ENCODE assay signal across 1 cellular context in the genomic region with DNA sequence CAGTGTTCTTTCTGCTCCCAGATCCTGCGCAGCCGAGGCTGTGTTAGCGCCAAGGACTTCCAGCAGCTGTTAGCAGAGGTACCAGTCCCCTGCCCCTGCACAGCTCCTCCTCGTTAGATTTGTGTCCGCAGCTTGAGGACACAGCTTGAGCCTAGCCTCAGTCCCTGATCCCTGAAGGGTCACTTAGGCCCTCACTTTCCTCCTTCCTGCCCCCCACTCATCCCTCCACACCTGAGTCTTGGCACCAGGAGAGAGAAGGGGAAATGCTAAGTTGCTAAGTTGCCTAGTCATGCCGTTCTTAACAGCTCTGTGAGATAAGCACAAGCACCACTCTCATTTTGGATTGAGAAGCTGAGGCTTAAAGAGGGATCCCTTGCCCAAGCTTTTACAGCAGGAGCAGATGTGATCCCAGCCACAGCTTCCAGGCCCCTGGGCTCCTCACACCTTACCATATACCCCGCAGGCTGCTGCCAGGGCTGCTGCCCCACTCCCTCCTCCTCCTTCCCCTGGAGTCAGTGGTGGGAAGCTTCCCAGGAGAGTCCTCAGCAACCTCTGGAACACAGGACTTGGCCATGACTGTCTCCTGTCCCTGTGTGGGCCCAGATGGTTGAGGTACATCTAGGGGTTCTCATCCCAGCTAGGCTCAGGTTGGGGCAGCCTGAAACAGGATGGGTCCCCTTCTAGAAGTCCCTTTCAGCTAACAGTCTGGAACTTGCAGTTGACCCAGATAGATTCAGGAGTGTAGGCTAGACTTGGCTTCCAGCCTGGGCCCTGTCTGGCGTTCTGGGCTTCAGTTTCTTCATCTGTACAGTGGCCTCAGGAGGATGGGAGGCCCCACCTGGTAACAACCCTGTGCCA.
A peak's percentile ranks its signal among the peaks of the same experiment; 100 is the strongest.
TF ChIP-seq lines count a peak whose summit lies in the region.

No MANE protein-coding gene starts in this region.

TF ChIP-seq in K562, 482 proteins besides CTCF, POLR2A, EP300 and RAD21 (continued from another document and continues in another):
- TF ChIP-seq ILK (tag; IDR thresholded peaks at IDR 0.05; ENCODE audit: borderline replicate concordance, low read depth) (no peak), HIVEP1 (CRISPR knock-in tag; IDR thresholded peaks at IDR 0.05) (no peak), SOX6 (IDR thresholded peaks at IDR 0.05) (no peak; the same call in 1 of the 2 replicates), ARNT (IDR thresholded peaks at IDR 0.05) (no peak), SP2 (IDR thresholded peaks at IDR 0.05; ENCODE audit: extremely low read depth, low read depth, low read length, poor library complexity, severe bottlenecking) (no peak), DPF2 (IDR thresholded peaks at IDR 0.05) (peak; percentile 86), CHD4 (IDR thresholded peaks at IDR 0.05; ENCODE audit: insufficient read depth, insufficient replicate concordance, low read depth, low read length, poor library complexity, severe bottlenecking) (no peak), HNRNPK (IDR thresholded peaks at IDR 0.05; ENCODE audit: low read depth, low read length, poor library complexity, severe bottlenecking) (no peak), TFAM (CRISPR knock-in tag; conservative IDR thresholded peaks at IDR 0.05) (no peak), MYNN (IDR thresholded peaks at IDR 0.05) (no peak; the same call in 1 of the 2 replicates), MYNN (CRISPR knock-in tag; IDR thresholded peaks at IDR 0.05) (no peak), HCFC1 (IDR thresholded peaks at IDR 0.05; ENCODE audit: low read depth, low read length) (no peak), TCFL5 (CRISPR knock-in tag; conservative IDR thresholded peaks at IDR 0.05) (no peak), SRSF7 (optimal IDR thresholded peaks at IDR 0.05; ENCODE audit: low read depth, low read length) (no peak), EP400 (IDR thresholded peaks at IDR 0.05) (no peak), HEY1 (CRISPR knock-in tag; IDR thresholded peaks at IDR 0.05; ENCODE audit: borderline replicate concordance) (no peak), TSC22D4 (tag; IDR thresholded peaks at IDR 0.05) (no peak), POU5F1 (IDR thresholded peaks at IDR 0.05; ENCODE audit: borderline replicate concordance, low read depth, low read length, partially characterized antibody) (no peak), SIRT6 (IDR thresholded peaks at IDR 0.05; ENCODE audit: low read depth, low read length) (no peak), BMI1 (IDR thresholded peaks at IDR 0.05; ENCODE audit: low read length) (no peak), NEUROD1 (IDR thresholded peaks at IDR 0.05; ENCODE audit: borderline replicate concordance, low read depth, low read length, partially characterized antibody) (no peak), IFI16 (CRISPR knock-in tag; IDR thresholded peaks at IDR 0.05) (no peak), PRMT5 (CRISPR knock-in tag; IDR thresholded peaks at IDR 0.05) (no peak), ZSCAN32 (CRISPR knock-in tag; IDR thresholded peaks at IDR 0.05) (no peak), KLF16 (IDR thresholded peaks at IDR 0.05) (no peak), ZNF830 (CRISPR knock-in tag; IDR thresholded peaks at IDR 0.05) (no peak), ZNF175 (CRISPR knock-in tag; IDR thresholded peaks at IDR 0.05; ENCODE audit: low read depth) (no peak), NR2C1 (IDR thresholded peaks at IDR 0.05) (no peak), NR2C1 (tag; IDR thresholded peaks at IDR 0.05) (no peak), KAT8 (IDR thresholded peaks at IDR 0.05; ENCODE audit: low read depth) (no peak), KDM5B (IDR thresholded peaks at IDR 0.05; ENCODE audit: insufficient replicate concordance, low read depth, low read length) (no peak), CREM (IDR thresholded peaks at IDR 0.05; ENCODE audit: low read depth) (peak; percentile 43; the same call in 1 of the 2 replicates), ZNF217 (CRISPR knock-in tag; IDR thresholded peaks at IDR 0.05) (no peak), KLF1 (tag; IDR thresholded peaks at IDR 0.05) (no peak), MXI1 (IDR thresholded peaks at IDR 0.05; ENCODE audit: low read depth, low read length) (no peak), SRSF1 (IDR thresholded peaks at IDR 0.05; ENCODE audit: low read depth, low read length) (no peak), TAF15 (IDR thresholded peaks at IDR 0.05; ENCODE audit: low read depth, low read length) (no peak), CBX3 (IDR thresholded peaks at IDR 0.05; ENCODE audit: borderline replicate concordance in 1 of 2, low read length in 2 of 2) (no peak), ZNF174 (CRISPR knock-in tag; IDR thresholded peaks at IDR 0.05) (no peak)
- TF ChIP-seq, protein P1, sequence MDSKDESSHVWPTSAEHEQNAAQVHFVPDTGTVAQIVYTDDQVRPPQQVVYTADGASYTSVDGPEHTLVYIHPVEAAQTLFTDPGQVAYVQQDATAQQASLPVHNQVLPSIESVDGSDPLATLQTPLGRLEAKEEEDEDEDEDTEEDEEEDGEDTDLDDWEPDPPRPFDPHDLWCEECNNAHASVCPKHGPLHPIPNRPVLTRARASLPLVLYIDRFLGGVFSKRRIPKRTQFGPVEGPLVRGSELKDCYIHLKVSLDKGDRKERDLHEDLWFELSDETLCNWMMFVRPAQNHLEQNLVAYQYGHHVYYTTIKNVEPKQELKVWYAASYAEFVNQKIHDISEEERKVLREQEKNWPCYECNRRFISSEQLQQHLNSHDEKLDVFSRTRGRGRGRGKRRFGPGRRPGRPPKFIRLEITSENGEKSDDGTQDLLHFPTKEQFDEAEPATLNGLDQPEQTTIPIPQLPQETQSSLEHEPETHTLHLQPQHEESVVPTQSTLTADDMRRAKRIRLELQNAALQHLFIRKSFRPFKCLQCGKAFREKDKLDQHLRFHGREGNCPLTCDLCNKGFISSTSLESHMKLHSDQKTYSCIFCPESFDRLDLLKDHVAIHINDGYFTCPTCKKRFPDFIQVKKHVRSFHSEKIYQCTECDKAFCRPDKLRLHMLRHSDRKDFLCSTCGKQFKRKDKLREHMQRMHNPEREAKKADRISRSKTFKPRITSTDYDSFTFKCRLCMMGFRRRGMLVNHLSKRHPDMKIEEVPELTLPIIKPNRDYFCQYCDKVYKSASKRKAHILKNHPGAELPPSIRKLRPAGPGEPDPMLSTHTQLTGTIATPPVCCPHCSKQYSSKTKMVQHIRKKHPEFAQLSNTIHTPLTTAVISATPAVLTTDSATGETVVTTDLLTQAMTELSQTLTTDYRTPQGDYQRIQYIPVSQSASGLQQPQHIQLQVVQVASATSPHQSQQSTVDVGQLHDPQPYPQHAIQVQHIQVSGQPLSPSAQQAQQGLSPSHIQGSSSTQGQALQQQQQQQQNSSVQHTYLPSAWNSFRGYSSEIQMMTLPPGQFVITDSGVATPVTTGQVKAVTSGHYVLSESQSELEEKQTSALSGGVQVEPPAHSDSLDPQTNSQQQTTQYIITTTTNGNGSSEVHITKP (IDR thresholded peaks at IDR 0.05; ENCODE audit: partially characterized antibody) = no peak
- TF ChIP-seq, protein P2, sequence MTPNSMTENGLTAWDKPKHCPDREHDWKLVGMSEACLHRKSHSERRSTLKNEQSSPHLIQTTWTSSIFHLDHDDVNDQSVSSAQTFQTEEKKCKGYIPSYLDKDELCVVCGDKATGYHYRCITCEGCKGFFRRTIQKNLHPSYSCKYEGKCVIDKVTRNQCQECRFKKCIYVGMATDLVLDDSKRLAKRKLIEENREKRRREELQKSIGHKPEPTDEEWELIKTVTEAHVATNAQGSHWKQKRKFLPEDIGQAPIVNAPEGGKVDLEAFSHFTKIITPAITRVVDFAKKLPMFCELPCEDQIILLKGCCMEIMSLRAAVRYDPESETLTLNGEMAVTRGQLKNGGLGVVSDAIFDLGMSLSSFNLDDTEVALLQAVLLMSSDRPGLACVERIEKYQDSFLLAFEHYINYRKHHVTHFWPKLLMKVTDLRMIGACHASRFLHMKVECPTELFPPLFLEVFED (CRISPR knock-in tag; conservative IDR thresholded peaks at IDR 0.05) = peak; percentile 42; the same call in 1 of the 2 replicates
- TF ChIP-seq, protein P3, sequence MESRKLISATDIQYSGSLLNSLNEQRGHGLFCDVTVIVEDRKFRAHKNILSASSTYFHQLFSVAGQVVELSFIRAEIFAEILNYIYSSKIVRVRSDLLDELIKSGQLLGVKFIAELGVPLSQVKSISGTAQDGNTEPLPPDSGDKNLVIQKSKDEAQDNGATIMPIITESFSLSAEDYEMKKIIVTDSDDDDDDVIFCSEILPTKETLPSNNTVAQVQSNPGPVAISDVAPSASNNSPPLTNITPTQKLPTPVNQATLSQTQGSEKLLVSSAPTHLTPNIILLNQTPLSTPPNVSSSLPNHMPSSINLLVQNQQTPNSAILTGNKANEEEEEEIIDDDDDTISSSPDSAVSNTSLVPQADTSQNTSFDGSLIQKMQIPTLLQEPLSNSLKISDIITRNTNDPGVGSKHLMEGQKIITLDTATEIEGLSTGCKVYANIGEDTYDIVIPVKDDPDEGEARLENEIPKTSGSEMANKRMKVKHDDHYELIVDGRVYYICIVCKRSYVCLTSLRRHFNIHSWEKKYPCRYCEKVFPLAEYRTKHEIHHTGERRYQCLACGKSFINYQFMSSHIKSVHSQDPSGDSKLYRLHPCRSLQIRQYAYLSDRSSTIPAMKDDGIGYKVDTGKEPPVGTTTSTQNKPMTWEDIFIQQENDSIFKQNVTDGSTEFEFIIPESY (CRISPR knock-in tag; IDR thresholded peaks at IDR 0.05) = no peak
- TF ChIP-seq, protein P4, sequence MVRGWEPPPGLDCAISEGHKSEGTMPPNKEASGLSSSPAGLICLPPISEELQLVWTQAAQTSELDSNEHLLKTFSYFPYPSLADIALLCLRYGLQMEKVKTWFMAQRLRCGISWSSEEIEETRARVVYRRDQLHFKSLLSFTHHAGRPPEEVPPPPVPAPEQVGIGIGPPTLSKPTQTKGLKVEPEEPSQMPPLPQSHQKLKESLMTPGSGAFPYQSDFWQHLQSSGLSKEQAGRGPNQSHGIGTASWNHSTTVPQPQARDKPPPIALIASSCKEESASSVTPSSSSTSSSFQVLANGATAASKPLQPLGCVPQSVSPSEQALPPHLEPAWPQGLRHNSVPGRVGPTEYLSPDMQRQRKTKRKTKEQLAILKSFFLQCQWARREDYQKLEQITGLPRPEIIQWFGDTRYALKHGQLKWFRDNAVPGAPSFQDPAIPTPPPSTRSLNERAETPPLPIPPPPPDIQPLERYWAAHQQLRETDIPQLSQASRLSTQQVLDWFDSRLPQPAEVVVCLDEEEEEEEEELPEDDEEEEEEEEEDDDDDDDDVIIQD (CRISPR knock-in tag; IDR thresholded peaks at IDR 0.05) = no peak
- TF ChIP-seq, protein P5, sequence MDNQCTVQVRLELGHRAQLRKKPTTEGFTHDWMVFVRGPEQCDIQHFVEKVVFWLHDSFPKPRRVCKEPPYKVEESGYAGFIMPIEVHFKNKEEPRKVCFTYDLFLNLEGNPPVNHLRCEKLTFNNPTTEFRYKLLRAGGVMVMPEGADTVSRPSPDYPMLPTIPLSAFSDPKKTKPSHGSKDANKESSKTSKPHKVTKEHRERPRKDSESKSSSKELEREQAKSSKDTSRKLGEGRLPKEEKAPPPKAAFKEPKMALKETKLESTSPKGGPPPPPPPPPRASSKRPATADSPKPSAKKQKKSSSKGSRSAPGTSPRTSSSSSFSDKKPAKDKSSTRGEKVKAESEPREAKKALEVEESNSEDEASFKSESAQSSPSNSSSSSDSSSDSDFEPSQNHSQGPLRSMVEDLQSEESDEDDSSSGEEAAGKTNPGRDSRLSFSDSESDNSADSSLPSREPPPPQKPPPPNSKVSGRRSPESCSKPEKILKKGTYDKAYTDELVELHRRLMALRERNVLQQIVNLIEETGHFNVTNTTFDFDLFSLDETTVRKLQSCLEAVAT (IDR thresholded peaks at IDR 0.05) = peak in 1 of 2 experiments; percentile 66; a peak in 1 of 4 replicates
- TF ChIP-seq, protein P6, sequence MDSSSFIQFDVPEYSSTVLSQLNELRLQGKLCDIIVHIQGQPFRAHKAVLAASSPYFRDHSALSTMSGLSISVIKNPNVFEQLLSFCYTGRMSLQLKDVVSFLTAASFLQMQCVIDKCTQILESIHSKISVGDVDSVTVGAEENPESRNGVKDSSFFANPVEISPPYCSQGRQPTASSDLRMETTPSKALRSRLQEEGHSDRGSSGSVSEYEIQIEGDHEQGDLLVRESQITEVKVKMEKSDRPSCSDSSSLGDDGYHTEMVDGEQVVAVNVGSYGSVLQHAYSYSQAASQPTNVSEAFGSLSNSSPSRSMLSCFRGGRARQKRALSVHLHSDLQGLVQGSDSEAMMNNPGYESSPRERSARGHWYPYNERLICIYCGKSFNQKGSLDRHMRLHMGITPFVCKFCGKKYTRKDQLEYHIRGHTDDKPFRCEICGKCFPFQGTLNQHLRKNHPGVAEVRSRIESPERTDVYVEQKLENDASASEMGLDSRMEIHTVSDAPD (CRISPR knock-in tag; IDR thresholded peaks at IDR 0.05) = no peak
- TF ChIP-seq, protein P7, sequence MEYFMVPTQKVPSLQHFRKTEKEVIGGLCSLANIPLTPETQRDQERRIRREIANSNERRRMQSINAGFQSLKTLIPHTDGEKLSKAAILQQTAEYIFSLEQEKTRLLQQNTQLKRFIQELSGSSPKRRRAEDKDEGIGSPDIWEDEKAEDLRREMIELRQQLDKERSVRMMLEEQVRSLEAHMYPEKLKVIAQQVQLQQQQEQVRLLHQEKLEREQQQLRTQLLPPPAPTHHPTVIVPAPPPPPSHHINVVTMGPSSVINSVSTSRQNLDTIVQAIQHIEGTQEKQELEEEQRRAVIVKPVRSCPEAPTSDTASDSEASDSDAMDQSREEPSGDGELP (CRISPR knock-in tag; IDR thresholded peaks at IDR 0.05; ENCODE audit: borderline replicate concordance) = 0 out of 2 replicates have a peak, but pooled peaks have one; percentile 46
- TF ChIP-seq, protein P8, sequence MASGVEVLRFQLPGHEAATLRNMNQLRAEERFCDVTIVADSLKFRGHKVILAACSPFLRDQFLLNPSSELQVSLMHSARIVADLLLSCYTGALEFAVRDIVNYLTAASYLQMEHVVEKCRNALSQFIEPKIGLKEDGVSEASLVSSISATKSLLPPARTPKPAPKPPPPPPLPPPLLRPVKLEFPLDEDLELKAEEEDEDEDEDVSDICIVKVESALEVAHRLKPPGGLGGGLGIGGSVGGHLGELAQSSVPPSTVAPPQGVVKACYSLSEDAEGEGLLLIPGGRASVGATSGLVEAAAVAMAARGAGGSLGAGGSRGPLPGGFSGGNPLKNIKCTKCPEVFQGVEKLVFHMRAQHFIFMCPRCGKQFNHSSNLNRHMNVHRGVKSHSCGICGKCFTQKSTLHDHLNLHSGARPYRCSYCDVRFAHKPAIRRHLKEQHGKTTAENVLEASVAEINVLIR (CRISPR knock-in tag; IDR thresholded peaks at IDR 0.05) = no peak
- TF ChIP-seq, protein P9, sequence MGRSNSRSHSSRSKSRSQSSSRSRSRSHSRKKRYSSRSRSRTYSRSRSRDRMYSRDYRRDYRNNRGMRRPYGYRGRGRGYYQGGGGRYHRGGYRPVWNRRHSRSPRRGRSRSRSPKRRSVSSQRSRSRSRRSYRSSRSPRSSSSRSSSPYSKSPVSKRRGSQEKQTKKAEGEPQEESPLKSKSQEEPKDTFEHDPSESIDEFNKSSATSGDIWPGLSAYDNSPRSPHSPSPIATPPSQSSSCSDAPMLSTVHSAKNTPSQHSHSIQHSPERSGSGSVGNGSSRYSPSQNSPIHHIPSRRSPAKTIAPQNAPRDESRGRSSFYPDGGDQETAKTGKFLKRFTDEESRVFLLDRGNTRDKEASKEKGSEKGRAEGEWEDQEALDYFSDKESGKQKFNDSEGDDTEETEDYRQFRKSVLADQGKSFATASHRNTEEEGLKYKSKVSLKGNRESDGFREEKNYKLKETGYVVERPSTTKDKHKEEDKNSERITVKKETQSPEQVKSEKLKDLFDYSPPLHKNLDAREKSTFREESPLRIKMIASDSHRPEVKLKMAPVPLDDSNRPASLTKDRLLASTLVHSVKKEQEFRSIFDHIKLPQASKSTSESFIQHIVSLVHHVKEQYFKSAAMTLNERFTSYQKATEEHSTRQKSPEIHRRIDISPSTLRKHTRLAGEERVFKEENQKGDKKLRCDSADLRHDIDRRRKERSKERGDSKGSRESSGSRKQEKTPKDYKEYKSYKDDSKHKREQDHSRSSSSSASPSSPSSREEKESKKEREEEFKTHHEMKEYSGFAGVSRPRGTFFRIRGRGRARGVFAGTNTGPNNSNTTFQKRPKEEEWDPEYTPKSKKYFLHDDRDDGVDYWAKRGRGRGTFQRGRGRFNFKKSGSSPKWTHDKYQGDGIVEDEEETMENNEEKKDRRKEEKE (IDR thresholded peaks at IDR 0.05; ENCODE audit: borderline replicate concordance in 1 of 2, control insufficient read depth in 1 of 2, low read depth in 2 of 2, low read length in 1 of 2) = no peak
